In the genomic region with DNA sequence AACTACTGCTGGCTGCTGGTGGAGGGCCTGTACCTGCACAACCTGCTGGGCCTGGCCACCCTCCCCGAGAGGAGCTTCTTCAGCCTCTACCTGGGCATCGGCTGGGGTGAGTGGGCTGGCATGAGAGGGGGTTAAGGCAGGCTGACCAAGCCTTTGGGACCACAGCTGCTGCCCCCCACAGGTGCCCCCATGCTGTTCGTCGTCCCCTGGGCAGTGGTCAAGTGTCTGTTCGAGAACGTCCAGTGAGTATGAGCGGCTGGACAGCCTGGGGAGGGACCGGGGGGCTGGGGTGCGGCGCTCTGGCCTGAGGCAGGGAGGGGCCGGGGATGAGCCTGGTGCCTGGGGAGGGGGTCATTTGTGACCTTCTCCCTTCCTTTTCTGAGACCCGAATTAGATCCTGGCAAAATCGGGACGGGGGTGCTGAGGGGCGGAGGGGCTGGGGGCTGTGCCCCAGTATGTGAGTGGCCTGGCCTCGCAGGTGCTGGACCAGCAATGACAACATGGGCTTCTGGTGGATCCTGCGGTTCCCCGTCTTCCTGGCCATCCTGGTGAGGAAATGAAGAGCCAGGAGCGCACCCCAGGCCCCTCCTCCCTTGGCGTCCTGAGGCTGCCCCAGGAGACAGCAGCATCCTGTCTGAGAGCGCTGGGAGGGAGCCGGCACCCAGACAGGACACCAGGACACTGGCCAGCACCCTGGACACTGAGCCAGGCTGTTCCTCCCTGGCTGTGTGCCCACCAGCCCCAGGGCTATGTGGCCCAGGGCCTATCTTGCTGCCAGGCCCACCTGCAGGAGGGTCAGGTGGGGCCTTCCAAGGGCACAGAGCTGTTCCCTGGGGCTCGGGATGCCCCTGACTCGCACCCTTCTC, we compare ENCODE assay signal across 1 cellular context.
A peak's percentile ranks its signal among the peaks of the same experiment; 100 is the strongest.
TF ChIP-seq lines count a peak whose summit lies in the region.

No MANE protein-coding gene starts in this region.

TF ChIP-seq in SK-N-SH, 30 proteins besides CTCF, POLR2A, EP300 and RAD21 (continued from another document):
- TF ChIP-seq MXI1 (IDR thresholded peaks at IDR 0.05; ENCODE audit: low read depth, low read length) (0 out of 2 replicates have a peak, but pooled peaks have one; percentile 15), RCOR1 (IDR thresholded peaks at IDR 0.05; ENCODE audit: low read length) (peak; percentile 55; the same call in 1 of the 2 replicates)
- TF ChIP-seq, protein P1, sequence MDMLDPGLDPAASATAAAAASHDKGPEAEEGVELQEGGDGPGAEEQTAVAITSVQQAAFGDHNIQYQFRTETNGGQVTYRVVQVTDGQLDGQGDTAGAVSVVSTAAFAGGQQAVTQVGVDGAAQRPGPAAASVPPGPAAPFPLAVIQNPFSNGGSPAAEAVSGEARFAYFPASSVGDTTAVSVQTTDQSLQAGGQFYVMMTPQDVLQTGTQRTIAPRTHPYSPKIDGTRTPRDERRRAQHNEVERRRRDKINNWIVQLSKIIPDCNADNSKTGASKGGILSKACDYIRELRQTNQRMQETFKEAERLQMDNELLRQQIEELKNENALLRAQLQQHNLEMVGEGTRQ (IDR thresholded peaks at IDR 0.05; ENCODE audit: borderline replicate concordance, low read depth, low read length): no peak
